ENCODE assay signal across 24 cellular contexts in the genomic region with DNA sequence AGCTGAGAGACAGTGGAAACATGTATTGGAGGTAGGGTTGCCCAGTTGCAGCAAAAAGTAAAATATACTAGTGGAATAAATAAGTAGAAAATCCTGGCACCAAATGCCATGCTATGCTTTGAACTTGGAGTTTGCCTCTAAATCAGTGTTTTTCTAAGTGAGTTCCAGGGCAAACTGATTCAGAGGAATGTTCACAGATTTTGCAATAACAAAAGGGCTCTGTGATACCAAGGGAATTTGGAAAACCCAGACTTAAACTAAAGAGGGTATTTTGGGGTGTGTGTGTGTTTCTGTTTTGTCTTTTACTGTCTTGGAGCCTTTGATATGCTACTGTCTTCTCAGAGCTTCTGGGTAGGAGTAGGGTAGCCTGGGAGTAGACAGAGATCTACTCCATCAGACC. TPM values are rescaled to one million over a fixed set of nuclear protein-coding genes. Genes with fewer than 3 reads are reported as not detected.
"Had no signal": no experiment of that assay in that cellular context is flagged by ENCODE, and none has a peak within 500 bp of the region (broad histone marks: within the 10 kb centered on the region; RNA-seq: fewer than 3 reads in every experiment).

No MANE protein-coding gene starts in this region.

- H3K27ac ChIP-seq: coronary artery, esophagus squamous epithelium, foreskin keratinocyte, gastroesophageal sphincter, heart left ventricle, hepatocyte, neutrophil, prostate gland, sigmoid colon, skin epidermis, spleen, suprapubic skin had no signal

- H3K4me3 ChIP-seq: coronary artery, esophagus squamous epithelium, gastroesophageal sphincter, heart left ventricle, hepatocyte, lung, prostate gland, sigmoid colon, skin epidermis, spleen, suprapubic skin, tibial artery had no signal

- H3K4me1 ChIP-seq: esophagus squamous epithelium, foreskin keratinocyte, prostate gland, sigmoid colon, spleen, suprapubic skin had no signal

- H3K9me3 ChIP-seq: esophagus squamous epithelium, gastroesophageal sphincter, heart left ventricle, neutrophil, prostate gland, sigmoid colon, spleen, suprapubic skin, tibial artery had no signal

- H3K27me3 ChIP-seq: esophagus squamous epithelium, gastroesophageal sphincter, heart left ventricle, neutrophil, sigmoid colon, spleen, suprapubic skin, tibial artery had no signal

- DNase-seq: dermis blood vessel endothelial cell; effector memory CD4-positive, alpha-beta T cell; esophagus squamous epithelium; foreskin keratinocyte; heart left ventricle; kidney; right cardiac atrium; sigmoid colon; spleen; stimulated activated CD4-positive, alpha-beta T cell treated with anti-CD3 and anti-CD28 coated beads, Interleukin-2, amount 100 ng/mL, for 48 hours; stimulated activated naive CD4-positive, alpha-beta T cell; stimulated activated naive CD8-positive, alpha-beta T cell treated with anti-CD3 and anti-CD28 coated beads, Interleukin-15, amount 100 ng/mL, for 72 hours; tibial artery had no signal

- ATAC-seq: foreskin keratinocyte; gastroesophageal sphincter; heart left ventricle; left lobe of liver; natural killer cell treated with Interleukin-12 subunit alpha and Interleukin-12 subunit beta and Interleukin-15 and Interleukin-18, amount 100 ng/mL, for 72 hours; right cardiac atrium; stimulated activated naive CD8-positive, alpha-beta T cell treated with anti-CD3 and anti-CD28 coated beads, Interleukin-15, amount 100 ng/mL, for 72 hours had no signal

- H3K36me3 ChIP-seq: esophagus squamous epithelium, gastroesophageal sphincter, heart left ventricle, neutrophil, prostate gland, sigmoid colon, spleen, suprapubic skin, tibial artery had no signal

RNA-seq across cellular contexts. Expression of a gene that starts 39.9 kb away (rescaled TPM):
- total RNA-seq: left lobe of liver, mononuclear cell had no signal
- polyA plus RNA-seq: hepatocyte had no signal
